ENCODE assay signal across 15 cellular contexts in the genomic region with DNA sequence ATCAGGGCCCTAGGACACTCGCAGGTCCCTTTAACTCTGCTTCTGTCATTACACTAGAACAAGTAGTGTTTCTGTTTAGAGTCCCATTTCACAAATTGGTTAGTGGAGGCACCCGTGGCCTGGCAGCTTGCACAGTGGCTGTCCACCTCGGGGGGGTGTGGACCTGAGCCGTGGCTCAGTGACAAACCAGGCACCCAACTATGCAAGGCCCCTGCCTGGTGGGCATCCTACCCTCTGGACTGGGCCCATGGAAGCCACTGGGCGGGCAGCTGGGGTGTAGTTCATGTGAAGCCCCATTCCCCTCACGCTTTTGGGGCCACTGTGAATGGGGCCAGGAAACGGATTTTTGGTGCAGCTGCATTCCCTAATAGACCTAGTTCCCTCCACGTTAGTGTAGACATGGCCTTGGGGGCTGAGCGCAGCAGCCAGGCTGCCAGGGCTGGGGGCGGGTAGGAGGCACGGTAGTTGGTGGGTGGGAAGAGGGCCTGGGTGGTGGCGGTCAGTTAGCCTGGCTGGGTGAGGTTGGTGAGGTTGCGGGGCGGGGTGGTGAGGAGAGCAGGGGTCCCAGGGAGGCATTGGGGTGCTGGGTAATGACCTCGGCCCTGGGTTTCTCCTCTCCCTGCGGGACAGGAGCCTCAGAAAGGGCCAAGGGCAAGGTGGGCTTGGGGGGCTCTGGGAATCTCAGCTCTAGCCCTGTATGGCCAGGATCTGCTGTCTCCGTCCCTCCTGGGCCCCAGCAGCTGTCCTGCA. TPM values are rescaled to one million over a fixed set of nuclear protein-coding genes. Genes with fewer than 3 reads are reported as not detected.
DNase-seq lines count a peak whose midpoint lies in the region; ATAC-seq, FAIRE-seq and TF ChIP-seq lines count a peak whose summit lies in the region.
"Had no signal": no experiment of that assay in that cellular context is flagged by ENCODE, and none has a peak within 500 bp of the region (broad histone marks: within the 10 kb centered on the region; RNA-seq: fewer than 3 reads in every experiment).

No MANE protein-coding gene starts in this region.

- H3K4me1 ChIP-seq in Caco-2 (no peaks in the 10 kb centered on the region), K562 (replicated peaks in 1 of 2; ENCODE audit: control insufficient read depth in 2 of 2, insufficient read depth in 2 of 2, low read length in 2 of 2) (peaks cover 0 to 6% of the 10 kb centered on the region in 2 experiments; a peak in 2 of 5 replicates), osteoblast (ENCODE audit: insufficient read depth, low read length) (no peaks in the 10 kb centered on the region)

- TF ChIP-seq EP300 in K562 (IDR thresholded peaks at IDR 0.05; ENCODE audit: low read length), result no peak

- no peaks in the 10 kb centered on the region for H3K9me1 ChIP-seq in K562 (ENCODE audit: control insufficient read depth, insufficient read depth, low read length)

- H4K20me1 ChIP-seq in K562 (replicated peaks; ENCODE audit: control insufficient read depth, insufficient read depth, low read length) (no peaks in the 10 kb centered on the region), osteoblast (ENCODE audit: insufficient read depth, low read length) (peaks cover 7% of the 10 kb centered on the region)

- no peaks in the 10 kb centered on the region for H3K4me1 Mint-ChIP-seq in Caco-2 (ENCODE audit: low read depth, unreplicated experiment)

- TF ChIP-seq CTCF in Caco-2 (IDR thresholded peaks at IDR 0.05; ENCODE audit: insufficient read depth in 1 of 2, low read depth in 1 of 2, low read length in 1 of 2, severe bottlenecking in 1 of 2, unreplicated experiment in 1 of 2) (no peak), K562 (IDR thresholded peaks at IDR 0.05 in 2 of 3, conservative IDR thresholded peaks at IDR 0.05 in 1 of 3; ENCODE audit: insufficient read depth in 2 of 3, low read depth in 1 of 3, low read length in 3 of 3) (no peak), osteoblast (IDR thresholded peaks at IDR 0.05; ENCODE audit: extremely low read depth, low read depth, low read length) (no peak)

- H3K9ac ChIP-seq in K562 (ENCODE audit: insufficient read depth in 1 of 2, low read depth in 2 of 2, low read length in 2 of 2), result peak overlapping the region in 1 of 2 experiments; percentile 20; a peak in 1 of 4 replicates
- H3K9ac ChIP-seq: BLaER1 had no signal

- 86% methylated on average over 10 of the region's 17 CpGs for WGBS in K562 (ENCODE audit: insufficient coverage, low coverage, missing lambda C conversion rate)

- no peaks in the 10 kb centered on the region for H3K27me3 ChIP-seq in Caco-2 (replicated peaks; ENCODE audit: control insufficient read depth, insufficient read depth, low read length)
- H3K27me3 ChIP-seq in K562 (ENCODE audit: control insufficient read depth in 2 of 2, insufficient read depth in 2 of 2, low read length in 2 of 2), result peaks cover 0 to 5% of the 10 kb centered on the region in 2 experiments; a peak in 1 of 5 replicates
- no peaks in the 10 kb centered on the region for H3K27me3 ChIP-seq in osteoblast (ENCODE audit: insufficient read depth, low read length)
- H3K27me3 ChIP-seq: BLaER1 had no signal

- no peak for FAIRE-seq in GM12891 (lab: Jason Lieb, UNC)
- FAIRE-seq in K562 (lab: Jason Lieb, UNC), result no peak
- FAIRE-seq in H54 (lab: Jason Lieb, UNC), result no peak

- in situ Hi-C loops in K562 (cut with MboI), result no loop called here
- in situ Hi-C loops in ACHN (cut with HindIII; ENCODE audit: low pct_ligation_motif_present, low pct_unique_long_range_greater_than_20kb, low sequenced_read_pairs), result no loop called here

- no peak overlapping the region for H3K27ac Mint-ChIP-seq in Caco-2 (ENCODE audit: unreplicated experiment)
- H3K27ac Mint-ChIP-seq: GM23338, T-cell had no signal

- no peaks in the 10 kb centered on the region for H3K9me3 ChIP-seq in Caco-2
- H3K9me3 ChIP-seq in K562 (replicated peaks; ENCODE audit: control insufficient read depth, insufficient read depth, low read depth, low read length), result peaks cover 6% of the 10 kb centered on the region; the same call in 1 of the 2 replicates
- H3K9me3 ChIP-seq in osteoblast (ENCODE audit: low read depth, low read length), result no peaks in the 10 kb centered on the region

- CTCF ChIA-PET in Caco-2 (lab: Charles Lee) (no interaction called here), K562 (lab: Yijun Ruan, JAX; ENCODE audit: low intra/inter-chr PET ratio) (no interaction called here)

- H3K27ac ChIP-seq in K562 (ENCODE audit: extremely low read depth, low read depth, low read length) (no peak overlapping the region), osteoblast (ENCODE audit: low read depth, low read length) (no peak overlapping the region)
- H3K27ac ChIP-seq: BLaER1, RWPE1 had no signal

- H3K36me3 Mint-ChIP-seq in Caco-2 (ENCODE audit: insufficient read depth, unreplicated experiment), result peaks cover 38% of the 10 kb centered on the region

- peaks cover 8% of the 10 kb centered on the region for H3K36me3 ChIP-seq in Caco-2 (ENCODE audit: control insufficient read depth, insufficient read depth, low read length)
- peaks cover 32% of the 10 kb centered on the region; the same call in 2 of the 3 replicates for H3K36me3 ChIP-seq in K562 (ENCODE audit: control insufficient read depth, insufficient read depth, low read length)
- H3K36me3 ChIP-seq in osteoblast (ENCODE audit: insufficient read depth, low read length), result peaks cover 11% of the 10 kb centered on the region

- H3K79me2 ChIP-seq in K562 (ENCODE audit: control insufficient read depth, insufficient read depth, low read length) (no peaks in the 10 kb centered on the region), osteoblast (ENCODE audit: insufficient read depth, low read length) (no peaks in the 10 kb centered on the region)

- no peak; the same call in 2 of the 3 replicates for ATAC-seq in K562
- no peak for ATAC-seq in HG02970 (IDR thresholded peaks at IDR 0.05; ENCODE audit: low FRiP score, unreplicated experiment)
- ATAC-seq: GM23338, T-cell had no signal

- no peak for TF ChIP-seq POLR2A in GM12891 (IDR thresholded peaks at IDR 0.05; ENCODE audit: low read depth, low read length)
- no peak for TF ChIP-seq POLR2A in K562 (conservative IDR thresholded peaks at IDR 0.05)
- no peak for TF ChIP-seq POLR2A in H54 (IDR thresholded peaks at IDR 0.05; ENCODE audit: low read depth, low read length)

- no peak for DNase-seq in Caco-2
- DNase-seq in GM12891 (ENCODE audit: insufficient read length, low spot score), result peak; percentile 21
- peak in 1 of 4 experiments; percentile 13 for DNase-seq in K562 (ENCODE audit: extremely low read depth in 1 of 4, low spot score in 3 of 4)
- DNase-seq in osteoblast (ENCODE audit: insufficient read length, low spot score, missing footprints), result peak; percentile 81
- DNase-seq in occipital lobe (lab: John Stamatoyannopoulos, UW), result no peak
- DNase-seq in H54 (ENCODE audit: insufficient read length, low spot score), result no peak
- no peak for DNase-seq in ACHN
- DNase-seq: NCI-H187 treated with DMSO at 0.1 percent for 48 hours, NCI-H2171 treated with DMSO at 0.1 percent for 48 hours, NCI-H524, T-cell had no signal

- no peak overlapping the region for H3K4me3 ChIP-seq in Caco-2 (ENCODE audit: low read depth, low read length)
- H3K4me3 ChIP-seq in K562, result no peak overlapping the region
- no peak overlapping the region for H3K4me3 ChIP-seq in osteoblast (ENCODE audit: insufficient read depth, low read length)
- H3K4me3 ChIP-seq: BLaER1, GM23338 had no signal

- TSS peak; percentile 23 for BruUV-seq in Caco-2 (replicated peaks; lab: Mats Ljungman, UMichigan)
- no TSS peak for BruUV-seq in K562 (replicated peaks; lab: Mats Ljungman, UMichigan)

- H3K4me2 ChIP-seq in K562 (ENCODE audit: insufficient read depth, low read length), result no peak overlapping the region
- no peak overlapping the region for H3K4me2 ChIP-seq in osteoblast (ENCODE audit: insufficient read depth, low read length)
- H3K4me2 ChIP-seq: BLaER1, GM23338 had no signal

- no peaks in the 10 kb centered on the region for H3K27me3 Mint-ChIP-seq in Caco-2 (ENCODE audit: insufficient read depth, unreplicated experiment)
- H3K27me3 Mint-ChIP-seq: T-cell had no signal

- H3K9me3 Mint-ChIP-seq in Caco-2 (ENCODE audit: unreplicated experiment), result no peaks in the 10 kb centered on the region
- H3K9me3 Mint-ChIP-seq: GM23338 had no signal

- no peak for TF ChIP-seq RAD21 in K562 (CRISPR knock-in tag; conservative IDR thresholded peaks at IDR 0.05 in 1 of 2, IDR thresholded peaks at IDR 0.05 in 1 of 2)

- H2AFZ ChIP-seq in K562 (ENCODE audit: low read depth, low read length), result no peak overlapping the region
- H2AFZ ChIP-seq in osteoblast (ENCODE audit: low read length), result no peak overlapping the region
- H2AFZ ChIP-seq: GM23338 had no signal

- intact Hi-C loops in Caco-2 (cut with micrococcal nuclease; ENCODE audit: unreplicated experiment), result no loop called here
- intact Hi-C loops in K562 (cut with micrococcal nuclease), result no loop called here

- POLR2A ChIA-PET in Caco-2 (lab: Charles Lee), result no interaction called here
- POLR2A ChIA-PET in K562 (lab: Yijun Ruan, JAX), result no interaction called here

- H3K4me3 Mint-ChIP-seq in Caco-2 (ENCODE audit: unreplicated experiment), result no peak overlapping the region
- H3K4me3 Mint-ChIP-seq: GM23338, T-cell had no signal

RNA-seq across cellular contexts. Expression of a gene that starts 18.7 kb away (rescaled TPM):
- 34.1 and 34.3 TPM in 2 replicates for total RNA-seq in Caco-2 (2022)
- polyA plus RNA-seq in GM12891 (2012; ENCODE audit: low read depth, missing spikeins), result 13.6 TPM
- 41.8 and 68.9 TPM in 2 replicates for total RNA-seq in K562 (2011; cell fraction: chromatin; rRNA removed; ENCODE audit: low replicate concordance)
- total RNA-seq in K562 (2011; cell fraction: nucleolus; rRNA removed), result 30.9 and 36.6 TPM in 2 replicates
- 33.3 and 35.6 TPM in 2 replicates for total RNA-seq in K562 (2011; cell fraction: nucleoplasm; rRNA removed)
- 18.6 and 20.5 TPM in 2 replicates for total RNA-seq in K562 (2014; rRNA removed)
- 9.2 and 10.4 TPM in 2 replicates for total RNA-seq in K562 (2014; rRNA removed; fragmentation: Illumina TruSeq; extraction: Trizol)
- total RNA-seq in K562 (2015; rRNA removed; fragmentation: Illumina TruSeq; extraction: Trizol), result 7.3 and 7.8 TPM in 2 replicates
- total RNA-seq in K562 (2021), result 25.2 and 34.0 TPM in 2 replicates
- 8.6 and 9.7 TPM in 2 replicates for polyA plus RNA-seq in K562 (2011; rRNA removed)
- polyA plus RNA-seq in K562 (2011; cell fraction: cytosol; rRNA removed), result 5.9 and 13.5 TPM in 2 replicates
- polyA plus RNA-seq in K562 (2011; cell fraction: nucleus; rRNA removed), result 38.1 and 50.4 TPM in 2 replicates
- 17.3 and 23.1 TPM in 2 replicates for polyA plus RNA-seq in K562 (2012)
- 7.0 and 9.8 TPM in 2 replicates for polyA plus RNA-seq in K562 (2014; fragmentation: Illumina TruSeq; extraction: Trizol)
- polyA plus RNA-seq in K562 (2014; fragmentation: Nextera tagmentation; extraction: Ambion mirVana), result under 1 TPM; 0.10 to 0.14 TPM
- polyA plus RNA-seq in K562 (2014; rRNA removed), result 15.5 and 16.3 TPM in 2 replicates
- 7.3 and 7.4 TPM in 2 replicates for polyA minus RNA-seq in K562 (2011; rRNA and poly(A)+ RNA removed)
- 8.6 and 8.7 TPM in 2 replicates for polyA minus RNA-seq in K562 (2011; cell fraction: cytosol; rRNA and poly(A)+ RNA removed)
- polyA minus RNA-seq in K562 (2011; cell fraction: nucleus; rRNA and poly(A)+ RNA removed), result 9.0 and 12.6 TPM in 2 replicates
- total RNA-seq in osteoblast, result 12.4 and 14.1 TPM in 2 replicates
- 18.2 TPM for total RNA-seq in occipital lobe

RNA-seq across cellular contexts. Expression of a gene that starts 40.4 kb away (rescaled TPM):
- total RNA-seq in Caco-2 (2022), result 10.1 and 12.3 TPM in 2 replicates
- 0.26 TPM for polyA plus RNA-seq in GM12891 (2012; ENCODE audit: low read depth, missing spikeins)
- not detected in 2 replicates for total RNA-seq in K562 (2011; cell fraction: chromatin; rRNA removed; ENCODE audit: low replicate concordance)
- total RNA-seq in K562 (2011; cell fraction: nucleolus; rRNA removed), result 0.17 TPM in 1 of 2 replicates, not detected in the other
- not detected in 2 replicates for total RNA-seq in K562 (2011; cell fraction: nucleoplasm; rRNA removed)
- total RNA-seq in K562 (2014; rRNA removed), result 0.04 TPM in 1 of 2 replicates, not detected in the other
- total RNA-seq in K562 (2014; rRNA removed; fragmentation: Illumina TruSeq; extraction: Trizol), result not detected in 2 replicates
- not detected in 2 replicates for total RNA-seq in K562 (2015; rRNA removed; fragmentation: Illumina TruSeq; extraction: Trizol)
- total RNA-seq in K562 (2021), result not detected in 2 replicates
- 0.05 TPM in 1 of 2 replicates, not detected in the other for polyA plus RNA-seq in K562 (2011; rRNA removed)
- polyA plus RNA-seq in K562 (2011; cell fraction: cytosol; rRNA removed), result 0.01 and 0.03 TPM in 2 replicates
- polyA plus RNA-seq in K562 (2011; cell fraction: nucleus; rRNA removed), result 0.04 TPM in 1 of 2 replicates, not detected in the other
- polyA plus RNA-seq in K562 (2012), result 0.06 TPM in 1 of 2 replicates, not detected in the other
- polyA plus RNA-seq in K562 (2014; fragmentation: Illumina TruSeq; extraction: Trizol), result 0.03 TPM in 1 of 2 replicates, not detected in the other
- not detected for polyA plus RNA-seq in K562 (2014; fragmentation: Nextera tagmentation; extraction: Ambion mirVana)
- polyA plus RNA-seq in K562 (2014; rRNA removed), result not detected in 2 replicates
- 0.32 TPM in 1 of 2 replicates, not detected in the other for polyA minus RNA-seq in K562 (2011; rRNA and poly(A)+ RNA removed)
- polyA minus RNA-seq in K562 (2011; cell fraction: cytosol; rRNA and poly(A)+ RNA removed), result not detected in 2 replicates
- polyA minus RNA-seq in K562 (2011; cell fraction: nucleus; rRNA and poly(A)+ RNA removed), result not detected in 2 replicates
- total RNA-seq in osteoblast, result under 0.01 TPM in 2 replicates
- 23.6 TPM for total RNA-seq in occipital lobe

RNA-seq across cellular contexts. Expression of a gene that starts 50.9 kb away (rescaled TPM):
- 26.1 and 30.4 TPM in 2 replicates for total RNA-seq in Caco-2 (2022)
- polyA plus RNA-seq in GM12891 (2012; ENCODE audit: low read depth, missing spikeins), result 9.8 TPM
- total RNA-seq in K562 (2011; cell fraction: chromatin; rRNA removed; ENCODE audit: low replicate concordance), result 15.9 and 67.2 TPM in 2 replicates
- total RNA-seq in K562 (2011; cell fraction: nucleolus; rRNA removed), result 11.5 and 19.3 TPM in 2 replicates
- 22.7 and 23.4 TPM in 2 replicates for total RNA-seq in K562 (2011; cell fraction: nucleoplasm; rRNA removed)
- 12.9 and 13.3 TPM in 2 replicates for total RNA-seq in K562 (2014; rRNA removed)
- total RNA-seq in K562 (2014; rRNA removed; fragmentation: Illumina TruSeq; extraction: Trizol), result 19.3 and 23.4 TPM in 2 replicates
- total RNA-seq in K562 (2015; rRNA removed; fragmentation: Illumina TruSeq; extraction: Trizol), result 19.2 and 20.3 TPM in 2 replicates
- total RNA-seq in K562 (2021), result 15.0 and 21.1 TPM in 2 replicates
- 32.3 and 34.7 TPM in 2 replicates for polyA plus RNA-seq in K562 (2011; rRNA removed)
- polyA plus RNA-seq in K562 (2011; cell fraction: cytosol; rRNA removed), result 6.7 and 10.5 TPM in 2 replicates
- polyA plus RNA-seq in K562 (2011; cell fraction: nucleus; rRNA removed), result 52.8 and 97.8 TPM in 2 replicates
- polyA plus RNA-seq in K562 (2012), result 9.4 and 16.5 TPM in 2 replicates
- 13.8 and 14.7 TPM in 2 replicates for polyA plus RNA-seq in K562 (2014; fragmentation: Illumina TruSeq; extraction: Trizol)
- 1 to 10 TPM; 5.8 to 7.3 TPM for polyA plus RNA-seq in K562 (2014; fragmentation: Nextera tagmentation; extraction: Ambion mirVana)
- polyA plus RNA-seq in K562 (2014; rRNA removed), result 14.8 and 18.9 TPM in 2 replicates
- polyA minus RNA-seq in K562 (2011; rRNA and poly(A)+ RNA removed), result 27.6 and 41.2 TPM in 2 replicates
- polyA minus RNA-seq in K562 (2011; cell fraction: cytosol; rRNA and poly(A)+ RNA removed), result 14.7 and 22.5 TPM in 2 replicates
- polyA minus RNA-seq in K562 (2011; cell fraction: nucleus; rRNA and poly(A)+ RNA removed), result 14.8 and 31.2 TPM in 2 replicates
- 20.9 and 22.8 TPM in 2 replicates for total RNA-seq in osteoblast
- total RNA-seq in occipital lobe, result 33.4 TPM

Comparison
In these comparisons a context has a peak if more than half of its experiments do, and no peak if none do; other contexts are left out.
1. DNase-seq: peak in GM12891 (single experiment) and osteoblast (single experiment); none in Caco-2 (0 of 2), occipital lobe (single experiment), H54 (single experiment) and ACHN (single experiment).